In the genomic region with DNA sequence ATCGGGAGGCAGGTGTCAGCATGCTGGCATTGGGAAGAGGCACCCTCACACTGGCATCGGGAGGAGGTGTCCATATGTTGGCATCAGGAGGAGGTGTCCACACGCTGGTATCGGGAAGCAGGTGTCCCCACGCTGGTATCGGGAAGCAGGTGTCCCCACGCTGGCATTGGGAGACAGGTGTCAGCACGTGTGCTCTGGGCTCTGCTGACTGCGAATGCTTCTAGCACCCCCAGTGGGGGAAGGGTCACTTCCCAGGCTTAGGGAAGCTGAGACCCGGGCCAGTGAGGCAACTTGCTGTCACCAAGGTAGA, we compare ENCODE assay signal across 16 cellular contexts.
DNase-seq lines count a peak whose midpoint lies in the region; ATAC-seq and TF ChIP-seq lines count a peak whose summit lies in the region.
"Had no signal": no experiment of that assay in that cellular context is flagged by ENCODE, and none has a peak within 500 bp of the region (broad histone marks: within the 10 kb centered on the region; RNA-seq: fewer than 3 reads in every experiment).

No MANE protein-coding gene starts in this region.

- no peak overlapping the region for H2AFZ ChIP-seq in OCI-LY3 (ENCODE audit: low read depth, low read length)
- H2AFZ ChIP-seq: PC-9 had no signal

- no peaks in the 10 kb centered on the region for H3K27me3 ChIP-seq in CD8-positive, alpha-beta T cell (ENCODE audit: insufficient read depth, low read length)
- H3K27me3 ChIP-seq in OCI-LY3 (ENCODE audit: low read depth, low read length) (no peaks in the 10 kb centered on the region), esophagus muscularis mucosa (peaks cover 0 to 25% (median 0%) of the 10 kb centered on the region in 4 donors)
- H3K27me3 ChIP-seq: adrenal gland, testis had no signal

- TF ChIP-seq CTCF in CD8-positive, alpha-beta T cell (IDR thresholded peaks at IDR 0.05), result no peak
- TF ChIP-seq CTCF in OCI-LY3 (IDR thresholded peaks at IDR 0.05; ENCODE audit: low read depth, low read length) (no peak), esophagus muscularis mucosa (IDR thresholded peaks at IDR 0.05) (no peak)

- H3K4me2 ChIP-seq in OCI-LY3 (ENCODE audit: low read length), result peak overlapping the region; percentile 76
- H3K4me2 ChIP-seq: PC-9 had no signal

- POLR2A ChIA-PET in activated CD4-positive, alpha-beta T cell treated with anti-CD3 and anti-CD28 coated beads for 36 hours (lab: Charles Lee), result no interaction called here
- POLR2A ChIA-PET in CD8-positive, alpha-beta T cell (lab: Charles Lee), result interaction anchor here (4.0 kb wide), 1 partner anchor 55 kb away, joined by 16 read pairs; no protein-coding TSS in a partner anchor

- no peak for TF ChIP-seq POLR2A in esophagus muscularis mucosa (IDR thresholded peaks at IDR 0.05; ENCODE audit: low read depth)

- DNase-seq in activated CD4-positive, alpha-beta T cell treated with anti-CD3 and anti-CD28 coated beads for 36 hours, result no peak
- DNase-seq in activated CD4-positive, alpha-beta T cell treated with anti-CD3 and anti-CD28 coated beads, Interleukin-2, amount 50 U/mL, for 48 hours, result no peak
- DNase-seq in CD8-positive, alpha-beta T cell, result no peak
- DNase-seq in esophagus muscularis mucosa (ENCODE audit: extremely low spot score), result peak; percentile 78
- DNase-seq in NCI-H187 treated with DMSO at 0.1 percent for 48 hours (lab: John Stamatoyannopoulos, UW), result no peak
- DNase-seq: NCI-H1092 treated with DMSO at 0.1 percent for 48 hours, NCI-H748 treated with DMSO at 0.1 percent for 48 hours, PC-9, SIG-M5, T1000, testis had no signal

- H3K79me2 ChIP-seq in OCI-LY3 (ENCODE audit: low read length), result 0 out of 2 replicates have a peak, but pooled peaks cover 7% of the 10 kb centered on the region

- H3K4me3 ChIP-seq in CD8-positive, alpha-beta T cell (ENCODE audit: low read depth, low read length), result no peak overlapping the region
- peak overlapping the region; percentile 42; the same call in 1 of the 2 replicates for H3K4me3 ChIP-seq in OCI-LY3 (ENCODE audit: low read length)
- H3K4me3 ChIP-seq in esophagus muscularis mucosa, result no peak overlapping the region
- H3K4me3 ChIP-seq: adrenal gland, PC-9, testis had no signal

- peak overlapping the region; percentile 65 for H3K9ac ChIP-seq in OCI-LY3 (ENCODE audit: low read length)

- H3K27ac ChIP-seq in CD8-positive, alpha-beta T cell (ENCODE audit: low read depth, low read length), result no peak overlapping the region
- H3K27ac ChIP-seq in OCI-LY3 (ENCODE audit: low read length) (peak overlapping the region; percentile 87), esophagus muscularis mucosa (replicated peaks in 1 of 4) (no peak overlapping the region)
- H3K27ac ChIP-seq: adrenal gland, PC-9, testis had no signal

- H3K9me3 Mint-ChIP-seq in activated CD4-positive, alpha-beta T cell treated with anti-CD3 and anti-CD28 coated beads for 36 hours (ENCODE audit: low read depth), result no peaks in the 10 kb centered on the region
- no peaks in the 10 kb centered on the region for H3K9me3 Mint-ChIP-seq in CD8-positive, alpha-beta T cell

- no peak for TF ChIP-seq EP300 in esophagus muscularis mucosa (IDR thresholded peaks at IDR 0.05)

- peak overlapping the region; percentile 22 for H3K4me3 Mint-ChIP-seq in activated CD4-positive, alpha-beta T cell treated with anti-CD3 and anti-CD28 coated beads for 36 hours
- peak overlapping the region; percentile 32 for H3K4me3 Mint-ChIP-seq in CD8-positive, alpha-beta T cell

- no peak for ATAC-seq in activated CD4-positive, alpha-beta T cell treated with anti-CD3 and anti-CD28 coated beads for 36 hours
- ATAC-seq in CD8-positive, alpha-beta T cell, result no peak
- no peak for ATAC-seq in GM21528 (IDR thresholded peaks at IDR 0.05; ENCODE audit: low FRiP score, unreplicated experiment)
- no peak for ATAC-seq in HG02610 (IDR thresholded peaks at IDR 0.05; ENCODE audit: unreplicated experiment)
- ATAC-seq: activated CD4-positive, CD25-positive, alpha-beta regulatory T cell treated with anti-CD3 and anti-CD28 coated beads, Interleukin-2, amount 50 U/mL, for 24 hours had no signal

- no peaks in the 10 kb centered on the region for H3K9me3 ChIP-seq in CD8-positive, alpha-beta T cell (ENCODE audit: low read length)
- H3K9me3 ChIP-seq in OCI-LY3 (ENCODE audit: insufficient read depth, low read length), result no peaks in the 10 kb centered on the region
- no peaks in the 10 kb centered on the region for H3K9me3 ChIP-seq in esophagus muscularis mucosa
- H3K9me3 ChIP-seq: adrenal gland, testis had no signal

- H3K27ac Mint-ChIP-seq in activated CD4-positive, alpha-beta T cell treated with anti-CD3 and anti-CD28 coated beads for 36 hours, result peak overlapping the region; percentile 94
- H3K27ac Mint-ChIP-seq in CD8-positive, alpha-beta T cell, result peak overlapping the region; percentile 75

- no peaks in the 10 kb centered on the region for H3K36me3 ChIP-seq in CD8-positive, alpha-beta T cell (ENCODE audit: insufficient read depth, low read length)
- no peaks in the 10 kb centered on the region for H3K36me3 ChIP-seq in OCI-LY3 (replicated peaks; ENCODE audit: low read depth, low read length)
- no peaks in the 10 kb centered on the region for H3K36me3 ChIP-seq in esophagus muscularis mucosa
- H3K36me3 ChIP-seq: adrenal gland had no signal

- H3K36me3 Mint-ChIP-seq in activated CD4-positive, alpha-beta T cell treated with anti-CD3 and anti-CD28 coated beads for 36 hours (ENCODE audit: low read depth), result peaks cover 6% of the 10 kb centered on the region
- H3K36me3 Mint-ChIP-seq in CD8-positive, alpha-beta T cell, result no peaks in the 10 kb centered on the region

- H4K20me1 ChIP-seq in OCI-LY3 (ENCODE audit: insufficient read depth, low read length), result no peaks in the 10 kb centered on the region

- intact Hi-C loops in activated CD4-positive, alpha-beta T cell treated with anti-CD3 and anti-CD28 coated beads for 36 hours (cut with DNase I, micrococcal nuclease), result no loop called here
- intact Hi-C loops in CD8-positive, alpha-beta T cell (cut with DNase I, micrococcal nuclease), result no loop called here
- intact Hi-C loops in esophagus muscularis mucosa (cut with DNase I), result no loop called here

- H3K4me1 ChIP-seq in CD8-positive, alpha-beta T cell (ENCODE audit: insufficient read depth, low read length), result peaks cover 95% of the 10 kb centered on the region
- H3K4me1 ChIP-seq in OCI-LY3 (ENCODE audit: low read length) (peaks cover 74% of the 10 kb centered on the region), esophagus muscularis mucosa (no peaks in the 10 kb centered on the region)
- H3K4me1 ChIP-seq: adrenal gland, testis had no signal

- WGBS in esophagus muscularis mucosa, result 79% methylated on average over 7 of the region's 10 CpGs

- H3K27me3 Mint-ChIP-seq in activated CD4-positive, alpha-beta T cell treated with anti-CD3 and anti-CD28 coated beads for 36 hours, result no peaks in the 10 kb centered on the region
- H3K27me3 Mint-ChIP-seq in CD8-positive, alpha-beta T cell (ENCODE audit: low read depth), result no peaks in the 10 kb centered on the region

- CTCF ChIA-PET in activated CD4-positive, alpha-beta T cell treated with anti-CD3 and anti-CD28 coated beads for 36 hours (lab: Charles Lee), result interaction anchor here (0.9 to 1.4 kb wide), 3 partner anchors 55 to 101 kb away, joined by 3 to 4 read pairs (median 4); no protein-coding TSS in a partner anchor
- CTCF ChIA-PET in CD8-positive, alpha-beta T cell (lab: Charles Lee), result interaction anchor here (1.7 to 12.4 kb wide), 2 partner anchors 95 to 154 kb away, joined by 5 to 339 read pairs; no protein-coding TSS in a partner anchor

- peaks cover 93% of the 10 kb centered on the region for H3K4me1 Mint-ChIP-seq in activated CD4-positive, alpha-beta T cell treated with anti-CD3 and anti-CD28 coated beads for 36 hours
- peaks cover 98% of the 10 kb centered on the region for H3K4me1 Mint-ChIP-seq in CD8-positive, alpha-beta T cell (ENCODE audit: low read depth)
